9 cellular contexts compared by ENCODE assay signal in genomic region chr3:43894176-43895049, GRCh38.
DNase-seq lines count a peak whose midpoint lies in the region; ATAC-seq, FAIRE-seq and TF ChIP-seq lines count a peak whose summit lies in the region.
"Had no signal": no experiment of that assay in that cellular context is flagged by ENCODE, and none has a peak within 500 bp of the region (broad histone marks: within the 10 kb centered on the region; RNA-seq: fewer than 3 reads in every experiment).

No MANE protein-coding gene starts in this region.

- TF ChIP-seq CTCF in HCT116 (IDR thresholded peaks at IDR 0.05 in 2 of 3, conservative IDR thresholded peaks at IDR 0.05 in 1 of 3; ENCODE audit: borderline replicate concordance in 1 of 3, insufficient read depth in 1 of 3, low read depth in 2 of 3, low read length in 2 of 3), result 0 out of 6 replicates have a peak, but pooled peaks of 2 of the 3 experiments have one; percentile 15 to 16
- TF ChIP-seq CTCF in HepG2 (CRISPR knock-in tag; IDR thresholded peaks at IDR 0.05), result no peak

- no peaks in the 10 kb centered on the region for H4K20me1 ChIP-seq in HCT116 (ENCODE audit: insufficient read depth)
- H4K20me1 ChIP-seq in HepG2 (ENCODE audit: insufficient read depth, low read length), result no peaks in the 10 kb centered on the region

- no peaks in the 10 kb centered on the region for H3K9me3 ChIP-seq in CD4-positive, alpha-beta memory T cell (ENCODE audit: control insufficient read depth in 1 of 2, low read length in 2 of 2)
- H3K9me3 ChIP-seq in HCT116 (ENCODE audit: control insufficient read depth in 1 of 2, insufficient read depth in 1 of 2, low read depth in 1 of 2, low read length in 2 of 2), result no peaks in the 10 kb centered on the region
- no peaks in the 10 kb centered on the region for H3K9me3 ChIP-seq in HepG2 (ENCODE audit: low read length)

- no peak overlapping the region for H3K27ac ChIP-seq in CD4-positive, alpha-beta memory T cell (ENCODE audit: low read depth, low read length)
- peak overlapping the region; percentile 58 for H3K27ac ChIP-seq in HCT116 (ENCODE audit: low read depth, low read length)
- no peak overlapping the region for H3K27ac ChIP-seq in HepG2 (ENCODE audit: extremely low read length, insufficient read depth, low read length)
- H3K27ac ChIP-seq: KMS-11 had no signal

- RAD21 ChIA-PET in HCT116 (lab: Charles Lee; ENCODE audit: low non-redundant PET in 1 of 2, low total read pairs in 2 of 2, uncharacterized antibody in 2 of 2, unreplicated experiment in 2 of 2), result no interaction called here

- H2AFZ ChIP-seq in HCT116 (ENCODE audit: low read depth, low read length, poor library complexity, severe bottlenecking), result peak overlapping the region; percentile 33
- no peak overlapping the region for H2AFZ ChIP-seq in HepG2 (ENCODE audit: low read length)

- peak overlapping the region in 1 of 2 donors; percentile 25 for H3K4me3 ChIP-seq in CD4-positive, alpha-beta memory T cell (ENCODE audit: low read length in 2 of 2)
- peak overlapping the region; percentile 27 to 42 for H3K4me3 ChIP-seq in HCT116 (replicated peaks in 1 of 2; ENCODE audit: low read depth in 1 of 2, low read length in 2 of 2)
- H3K4me3 ChIP-seq in HepG2 (replicated peaks in 1 of 3; ENCODE audit: insufficient read depth in 1 of 3, low read depth in 2 of 3, low read length in 3 of 3), result peak overlapping the region in 1 of 3 experiments; percentile 37; a peak in 1 of 6 replicates

- H3K4me1 ChIP-seq in CD4-positive, alpha-beta memory T cell (ENCODE audit: insufficient read depth, low read length), result peaks cover 10% of the 10 kb centered on the region
- peaks cover 0 to 11% of the 10 kb centered on the region in 2 experiments; a peak in 2 of 4 replicates for H3K4me1 ChIP-seq in HCT116 (ENCODE audit: control insufficient read depth in 1 of 2, insufficient read depth in 2 of 2, low read length in 2 of 2)
- 0 out of 2 replicates have a peak, but pooled peaks cover 6% of the 10 kb centered on the region for H3K4me1 ChIP-seq in HepG2 (ENCODE audit: insufficient read depth, low read length)

- no peak for TF ChIP-seq RAD21 in HCT116 (IDR thresholded peaks at IDR 0.05; ENCODE audit: low read depth)
- TF ChIP-seq RAD21 in HepG2 (CRISPR knock-in tag; IDR thresholded peaks at IDR 0.05), result no peak

- H3K79me2 ChIP-seq in HCT116 (ENCODE audit: insufficient read depth, low read length) (no peaks in the 10 kb centered on the region), HepG2 (ENCODE audit: insufficient read depth, low read length) (no peaks in the 10 kb centered on the region)

- CTCF ChIA-PET in CD4-positive, alpha-beta memory T cell (lab: Charles Lee; ENCODE audit: partially characterized antibody), result no interaction called here
- CTCF ChIA-PET in HCT116 (lab: Charles Lee), result interaction anchor here (0.9 to 1.0 kb wide), 2 partner anchors 15 to 220 kb away, joined by 3 to 4 read pairs; no protein-coding TSS in a partner anchor
- CTCF ChIA-PET in HepG2 (lab: Yijun Ruan, JAX; ENCODE audit: low intra/inter-chr PET ratio, low total read pairs), result no interaction called here

- H3K27me3 ChIP-seq in CD4-positive, alpha-beta memory T cell (ENCODE audit: insufficient read depth, low read length), result peaks cover 8% of the 10 kb centered on the region
- no peaks in the 10 kb centered on the region for H3K27me3 ChIP-seq in HCT116 (ENCODE audit: insufficient read depth, low read length)
- peaks cover 1 to 39% of the 10 kb centered on the region in 2 experiments; a peak in 3 of 5 replicates for H3K27me3 ChIP-seq in HepG2 (ENCODE audit: control insufficient read depth in 1 of 2, insufficient read depth in 2 of 2, low read length in 2 of 2)

- in situ Hi-C loops in HepG2 (cut with HindIII; ENCODE audit: extremely low pct_ligation_motif_present, low pct_unique_long_range_greater_than_20kb), result no loop called here

- H3K9ac ChIP-seq in HCT116 (ENCODE audit: low read length) (peak overlapping the region; percentile 45), HepG2 (ENCODE audit: insufficient read depth, low read depth, low read length) (no peak overlapping the region)
- H3K9ac ChIP-seq: KMS-11 had no signal

- H3K4me1 Mint-ChIP-seq in CD4-positive, alpha-beta memory T cell, result peaks cover 3 to 13% (median 7%) of the 10 kb centered on the region in 4 donors

- peaks cover 0 to 2% (median 0%) of the 10 kb centered on the region in 8 donors for H3K9me3 Mint-ChIP-seq in CD4-positive, alpha-beta memory T cell

- no peak for DNase-seq in CD4-positive, alpha-beta memory T cell
- DNase-seq in HCT116 (ENCODE audit: low read depth, low spot score), result peak; percentile 22
- peak; percentile 74 for DNase-seq in SW480 (ENCODE audit: low spot score)
- DNase-seq in dermis microvascular lymphatic vessel endothelial cell (ENCODE audit: low read depth in 2 of 2), result peak; percentile 36 to 80
- DNase-seq in HepG2 (ENCODE audit: low spot score), result no peak
- DNase-seq in stimulated activated CD4-positive, alpha-beta T cell treated with anti-CD3 and anti-CD28 coated beads, Interleukin-15, amount 100 ng/mL, for 24 hours, result peak; percentile 68
- no peak for DNase-seq in NCI-H1436 treated with DMSO at 0.1 percent for 48 hours (lab: John Stamatoyannopoulos, UW)
- DNase-seq in cortex of kidney (lab: John Stamatoyannopoulos, UW), result no peak

- ATAC-seq in HCT116 (peak; percentile 85), HepG2 (peak; percentile 56)

- H3K4me3 Mint-ChIP-seq in CD4-positive, alpha-beta memory T cell, result peak overlapping the region; percentile 24 to 76 (median 56)

- H3K36me3 ChIP-seq in CD4-positive, alpha-beta memory T cell (ENCODE audit: insufficient read depth, low read length), result no peaks in the 10 kb centered on the region
- H3K36me3 ChIP-seq in HCT116 (ENCODE audit: control insufficient read depth in 1 of 2, insufficient read depth in 2 of 2, low read length in 2 of 2) (no peaks in the 10 kb centered on the region), HepG2 (replicated peaks in 1 of 2; ENCODE audit: control insufficient read depth in 1 of 2, insufficient read depth in 2 of 2, low read length in 2 of 2) (no peaks in the 10 kb centered on the region)

- H3K27ac Mint-ChIP-seq in CD4-positive, alpha-beta memory T cell, result no peak overlapping the region

- intact Hi-C loops in CD4-positive, alpha-beta memory T cell (cut with micrococcal nuclease), result no loop called here
- intact Hi-C loops in HCT116 (cut with micrococcal nuclease) (no loop called here), HepG2 (cut with micrococcal nuclease; ENCODE audit: unreplicated experiment) (no loop called here)

- H3K27me3 Mint-ChIP-seq in CD4-positive, alpha-beta memory T cell, result peaks cover 42 to 47% of the 10 kb centered on the region in 2 donors

- no peaks in the 10 kb centered on the region for H3K36me3 Mint-ChIP-seq in CD4-positive, alpha-beta memory T cell

- H3K9me2 ChIP-seq in HCT116 (ENCODE audit: insufficient read depth), result no peaks in the 10 kb centered on the region

- TF ChIP-seq POLR2A in HCT116 (IDR thresholded peaks at IDR 0.05; ENCODE audit: borderline replicate concordance, extremely low read depth, insufficient read depth, insufficient read length) (no peak), HepG2 (IDR thresholded peaks at IDR 0.05; ENCODE audit: insufficient read depth in 1 of 2, low read depth in 2 of 2, low read length in 2 of 2) (no peak)

- WGBS in HepG2 (ENCODE audit: low lambda C conversion rate), result 38% methylated on average over 17 of the region's 63 CpGs

- BruUV-seq in HCT116 (replicated peaks; lab: Mats Ljungman, UMichigan) (no TSS peak), HepG2 (replicated peaks; lab: Mats Ljungman, UMichigan) (no TSS peak)

- POLR2A ChIA-PET in CD4-positive, alpha-beta memory T cell (lab: Charles Lee; ENCODE audit: partially characterized antibody), result no interaction called here
- POLR2A ChIA-PET in HCT116 (lab: Charles Lee), result interaction anchor here (0.6 kb wide), 1 partner anchor 14 kb away, joined by 3 read pairs; no protein-coding TSS in a partner anchor
- POLR2A ChIA-PET in HepG2 (lab: Yijun Ruan, JAX), result no interaction called here

- no peak for FAIRE-seq in HepG2 (lab: Jason Lieb, UNC)

- TF ChIP-seq EP300 in HepG2 (IDR thresholded peaks at IDR 0.05; ENCODE audit: low read depth in 2 of 2, low read length in 2 of 2) (no peak), HepG2 (CRISPR knock-in tag; IDR thresholded peaks at IDR 0.05; ENCODE audit: borderline replicate concordance) (no peak)

- peak overlapping the region; percentile 69 for H3K4me2 ChIP-seq in HCT116 (ENCODE audit: low read length)
- peak overlapping the region; percentile 39 for H3K4me2 ChIP-seq in HepG2 (ENCODE audit: low read depth, low read length)
- H3K4me2 ChIP-seq: KMS-11 had no signal

TF ChIP-seq in HCT116, 20 proteins besides CTCF, POLR2A, EP300 and RAD21:
- TF ChIP-seq EGR1 (IDR thresholded peaks at IDR 0.05; ENCODE audit: low read depth) (peak; percentile 88), POLR2AphosphoS5 (IDR thresholded peaks at IDR 0.05; ENCODE audit: low read depth, low read length) (peak; percentile 37; the same call in 1 of the 2 replicates), EZH2phosphoT487 (IDR thresholded peaks at IDR 0.05; ENCODE audit: borderline replicate concordance) (no peak)
- TF ChIP-seq, protein P1, sequence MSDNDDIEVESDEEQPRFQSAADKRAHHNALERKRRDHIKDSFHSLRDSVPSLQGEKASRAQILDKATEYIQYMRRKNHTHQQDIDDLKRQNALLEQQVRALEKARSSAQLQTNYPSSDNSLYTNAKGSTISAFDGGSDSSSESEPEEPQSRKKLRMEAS (IDR thresholded peaks at IDR 0.05), result peak; percentile 75

Comparison
In these comparisons a context has a peak if more than half of its experiments do, and no peak if none do; other contexts are left out.
1. DNase-seq: peak in HCT116 (single experiment), SW480 (single experiment), dermis microvascular lymphatic vessel endothelial cell (2 of 2) and stimulated activated CD4-positive, alpha-beta T cell treated with anti-CD3 and anti-CD28 coated beads, Interleukin-15, amount 100 ng/mL, for 24 hours (single experiment); none in CD4-positive, alpha-beta memory T cell (0 of 5), HepG2 (single experiment), NCI-H1436 treated with DMSO at 0.1 percent for 48 hours (single experiment) and cortex of kidney (single experiment).